In the genomic region with DNA sequence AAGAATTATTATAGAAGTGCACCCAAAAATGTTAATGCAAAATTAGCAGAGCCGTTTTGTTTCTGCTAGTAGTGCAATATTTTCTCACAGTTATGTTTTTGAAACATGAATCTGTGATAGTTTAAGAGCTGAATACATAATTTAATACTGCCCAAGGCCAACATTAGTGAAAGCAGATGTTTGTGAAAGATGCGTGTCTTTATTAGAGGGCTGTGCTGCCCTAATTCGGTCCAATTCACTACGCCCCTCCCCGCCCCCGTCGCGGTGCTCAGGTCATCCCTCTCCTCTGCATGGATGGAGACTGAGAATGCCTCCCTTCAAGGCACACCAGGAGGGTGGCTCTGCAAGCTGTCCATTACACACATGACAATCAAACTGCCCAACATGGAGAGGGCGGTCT, we compare ENCODE assay signal across 20 cellular contexts.
"Had no signal": no experiment of that assay in that cellular context is flagged by ENCODE, and none has a peak within 500 bp of the region (broad histone marks: within the 10 kb centered on the region; RNA-seq: fewer than 3 reads in every experiment).

No MANE protein-coding gene starts in this region.

- H3K36me3 ChIP-seq: esophagus muscularis mucosa, gastrocnemius medialis, heart right ventricle, left lung, lower lobe of right lung had no signal

- H3K36me3 Mint-ChIP-seq: mesothelial cell of epicardium, naive B cell had no signal

- H3K4me3 Mint-ChIP-seq: mesothelial cell of epicardium, naive B cell had no signal

- H3K27me3 ChIP-seq: esophagus muscularis mucosa, left lung had no signal

- ATAC-seq: gastrocnemius medialis, heart right ventricle, left cardiac atrium, left lung, left ventricle myocardium superior, lower lobe of right lung, mucosa of descending colon had no signal

- H3K4me1 ChIP-seq: gastrocnemius medialis, heart right ventricle, left lung, lower lobe of right lung had no signal

- H3K4me3 ChIP-seq: coronary artery, dorsolateral prefrontal cortex, esophagus muscularis mucosa, gastrocnemius medialis, heart right ventricle, left lung, lower lobe of right lung, mucosa of descending colon had no signal

- DNase-seq: dermis blood vessel endothelial cell; dorsolateral prefrontal cortex; effector CD4-positive, alpha-beta T cell; effector memory CD4-positive, alpha-beta T cell; foreskin melanocyte; gastrocnemius medialis; glutamatergic neuron; head of caudate nucleus; heart right ventricle; hippocampal formation; left cardiac atrium; left lung; left ventricle myocardium superior; lower lobe of right lung; mesenchymal stem cell; mucosa of descending colon; naive B cell had no signal

- H3K27ac ChIP-seq: coronary artery, dorsolateral prefrontal cortex, esophagus muscularis mucosa, gastrocnemius medialis, heart right ventricle, left lung, lower lobe of right lung had no signal

- H3K27ac Mint-ChIP-seq: mesothelial cell of epicardium, naive B cell had no signal

- H3K4me1 Mint-ChIP-seq: naive B cell had no signal

- H3K9me3 ChIP-seq: esophagus muscularis mucosa, gastrocnemius medialis, heart right ventricle, left lung, lower lobe of right lung, mucosa of descending colon had no signal
